Comparison of ENCODE assay signal across 22 cellular contexts in genomic region chr9:105392531-105392930, GRCh38. TPM values are rescaled to one million over a fixed set of nuclear protein-coding genes. Genes with fewer than 3 reads are reported as not detected.
DNase-seq lines count a peak whose midpoint lies in the region; ATAC-seq and TF ChIP-seq lines count a peak whose summit lies in the region.
"Had no signal": no experiment of that assay in that cellular context is flagged by ENCODE, and none has a peak within 500 bp of the region (broad histone marks: within the 10 kb centered on the region; RNA-seq: fewer than 3 reads in every experiment).

No MANE protein-coding gene starts in this region.

- no peak overlapping the region for H2AFZ ChIP-seq in H9 (ENCODE audit: low read length)

- H3K4me3 ChIP-seq in ovary: no peak overlapping the region
- H3K4me3 ChIP-seq: BLaER1, SJSA1 had no signal

- no peak overlapping the region for H2BK20ac ChIP-seq in H9 (ENCODE audit: low read depth, low read length, poor library complexity, severe bottlenecking)

- H3K4me3 Mint-ChIP-seq in H9 (no peak overlapping the region; a peak in 1 of 5 replicates), WTC11 (no peak overlapping the region)
- H3K4me3 Mint-ChIP-seq: CD4-positive, alpha-beta T cell had no signal

- no peaks in the 10 kb centered on the region for H3K27me3 Mint-ChIP-seq in H9 (ENCODE audit: low read depth)
- no peaks in the 10 kb centered on the region for H3K27me3 Mint-ChIP-seq in WTC11 (ENCODE audit: low read depth)

- no peak overlapping the region for H2BK120ac ChIP-seq in H9 (ENCODE audit: low read depth, low read length, poor library complexity, severe bottlenecking)

- WGBS in H9 (ENCODE audit: extremely low coverage, insufficient read length, low lambda C conversion rate): no CpG with 5 or more reads among the region's 1 CpG
- WGBS in ovary, 3 donors: 96 to 100% (median 100%) methylated on average over 1 of the region's 1 CpG

- no peak overlapping the region for H3K4me2 ChIP-seq in H9 (ENCODE audit: insufficient read depth, insufficient read length, low read length)
- H3K4me2 ChIP-seq: BLaER1, KMS-11 had no signal

- H3K27me3 ChIP-seq in H9 (ENCODE audit: insufficient read depth, low read length) (no peaks in the 10 kb centered on the region), ovary (no peaks in the 10 kb centered on the region)
- H3K27me3 ChIP-seq: BLaER1, SJSA1 had no signal

- intact Hi-C loops in ovary (cut with DNase I): no loop called here

- H3K4ac ChIP-seq in H9 (ENCODE audit: low read depth, low read length): no peak overlapping the region

- H4K91ac ChIP-seq in H9 (ENCODE audit: insufficient read length, low read depth, low read length): no peak overlapping the region

- H3K27ac Mint-ChIP-seq in H9 (peak overlapping the region in 2 of 3 experiments; percentile 52 to 75; a peak in 4 of 7 replicates), WTC11 (no peak overlapping the region)
- H3K27ac Mint-ChIP-seq: CD4-positive, alpha-beta T cell had no signal

- H3K4me1 ChIP-seq in H9 (ENCODE audit: insufficient read depth, low read length) (peaks cover 4% of the 10 kb centered on the region; the same call in 1 of the 2 replicates), ovary (ENCODE audit: insufficient read depth) (no peaks in the 10 kb centered on the region)
- H3K4me1 ChIP-seq: BLaER1, Caco-2, SJSA1 had no signal

- no peaks in the 10 kb centered on the region for H3K9me3 Mint-ChIP-seq in H9
- no peaks in the 10 kb centered on the region for H3K9me3 Mint-ChIP-seq in WTC11
- H3K9me3 Mint-ChIP-seq: CD4-positive, alpha-beta T cell had no signal

- H2BK5ac ChIP-seq in H9 (ENCODE audit: insufficient read length, low read length): no peak overlapping the region

- H4K8ac ChIP-seq in H9 (replicated peaks; ENCODE audit: insufficient read length, low read depth, low read length): no peak overlapping the region

- POLR2A ChIA-PET in WTC11 (lab: Charles Lee): interaction anchor here (0.7 to 1.1 kb wide), 2 partner anchors 147 to 148 kb away, joined by 3 read pairs; partner anchors contain the start of gene SLC44A1

- DNase-seq in DMS 273 (lab: John Stamatoyannopoulos, UW; ENCODE audit: unreplicated experiment) (peak; percentile 51), DMS 273 treated with DMSO at 0.1 percent for 48 hours (lab: John Stamatoyannopoulos, UW) (no peak), H9 (no peak), WTC11 (ENCODE audit: low spot score) (no peak), renal cortical epithelial cell (ENCODE audit: low read depth) (peak; percentile 52), ovary (no peak), amygdala (lab: John Stamatoyannopoulos, UW) (no peak)
- DNase-seq: ACHN; Caco-2; CD4-positive, alpha-beta T cell; GDM1; IMR-90; MV-4-11; NCI-H1417; NCI-H187; NCI-H69 had no signal

- H3K79me1 ChIP-seq in H9 (ENCODE audit: insufficient read depth, low read depth, low read length, poor library complexity, severe bottlenecking): no peaks in the 10 kb centered on the region

- H3K23me2 ChIP-seq in H9 (ENCODE audit: insufficient read length, low read depth, low read length, poor library complexity, severe bottlenecking): no peaks in the 10 kb centered on the region

- H2AK5ac ChIP-seq in H9 (ENCODE audit: insufficient read length, low read length): no peak overlapping the region

- H3K23ac ChIP-seq in H9 (ENCODE audit: insufficient read length, low read depth, low read length): no peak overlapping the region

- no peaks in the 10 kb centered on the region for H3K9me3 ChIP-seq in H9 (ENCODE audit: control insufficient read depth, low read depth, low read length)
- no peaks in the 10 kb centered on the region for H3K9me3 ChIP-seq in ovary
- H3K9me3 ChIP-seq: BLaER1, Caco-2, SJSA1 had no signal

- no peak overlapping the region for H4K5ac ChIP-seq in H9 (ENCODE audit: insufficient read length, low read depth, low read length)

- no peaks in the 10 kb centered on the region for H3K36me3 ChIP-seq in ovary
- H3K36me3 ChIP-seq: BLaER1, SJSA1 had no signal

- no peak overlapping the region for H2BK12ac ChIP-seq in H9 (ENCODE audit: insufficient read length, low read depth, low read length)

- TF ChIP-seq POLR2A in ovary (IDR thresholded peaks at IDR 0.05): no peak

- no peak overlapping the region for H3K27ac ChIP-seq in H9 (ENCODE audit: insufficient read length, low read depth, low read length)
- H3K27ac ChIP-seq in ovary: no peak overlapping the region
- H3K27ac ChIP-seq: 22Rv1, BLaER1, KMS-11, SJSA1 had no signal

- H3K36me3 Mint-ChIP-seq in H9 (ENCODE audit: insufficient read depth in 1 of 3, low read depth in 3 of 3): no peaks in the 10 kb centered on the region
- no peaks in the 10 kb centered on the region for H3K36me3 Mint-ChIP-seq in WTC11

- H2BK15ac ChIP-seq in H9 (ENCODE audit: low read depth, low read length): no peak overlapping the region

- no peak overlapping the region for H3K18ac ChIP-seq in H9 (ENCODE audit: insufficient read length, low read depth, low read length)

- H3K79me2 ChIP-seq in H9 (ENCODE audit: insufficient read depth, low read length): no peaks in the 10 kb centered on the region

- peak; percentile 33 for ATAC-seq in WTC11
- no peak for ATAC-seq in GM21423 (IDR thresholded peaks at IDR 0.05; ENCODE audit: unreplicated experiment)
- ATAC-seq: Right ventricle myocardium inferior had no signal

- no peaks in the 10 kb centered on the region for H4K20me1 ChIP-seq in H9 (ENCODE audit: control insufficient read depth, insufficient read depth, insufficient read length)
- H4K20me1 ChIP-seq: BLaER1 had no signal

- peaks cover 59 to 77% of the 10 kb centered on the region in 2 experiments for H3K4me1 Mint-ChIP-seq in H9
- peaks cover 72% of the 10 kb centered on the region for H3K4me1 Mint-ChIP-seq in WTC11

- H3K14ac ChIP-seq in H9 (ENCODE audit: insufficient read depth, low read length): no peak overlapping the region

- H3K9ac ChIP-seq in H9 (ENCODE audit: extremely low read depth, insufficient read length, low read length): no peak overlapping the region
- H3K9ac ChIP-seq: BLaER1, KMS-11 had no signal

- CTCF ChIA-PET in WTC11 (lab: Charles Lee): interaction anchor here (1.5 to 2.3 kb wide), 2 partner anchors 21 to 32 kb away, joined by 3 to 5 read pairs; no protein-coding TSS in a partner anchor

- no peak overlapping the region for H3T11ph ChIP-seq in H9 (ENCODE audit: low read length)

- TF ChIP-seq CTCF in H9 (conservative IDR thresholded peaks at IDR 0.05) (no peak), WTC11 (IDR thresholded peaks at IDR 0.05) (no peak), ovary (IDR thresholded peaks at IDR 0.05) (no peak)

- no peak overlapping the region for H3K56ac ChIP-seq in H9 (ENCODE audit: insufficient read length, low read depth, low read length)

- TF ChIP-seq EP300 in ovary (IDR thresholded peaks at IDR 0.05): no peak

TF ChIP-seq in WTC11, 78 proteins besides CTCF, POLR2A, EP300 and RAD21 (continues in another document):
- TF ChIP-seq GRHL2 (CRISPR knock-in tag; IDR thresholded peaks at IDR 0.05; ENCODE audit: insufficient replicate concordance, severe bottlenecking) (no peak), E2F4 (CRISPR knock-in tag; IDR thresholded peaks at IDR 0.05; ENCODE audit: borderline replicate concordance, low read depth) (no peak), SOX15 (CRISPR knock-in tag; IDR thresholded peaks at IDR 0.05) (no peak), RELA (CRISPR knock-in tag; IDR thresholded peaks at IDR 0.05; ENCODE audit: borderline replicate concordance) (no peak), JUN (CRISPR knock-in tag; IDR thresholded peaks at IDR 0.05) (no peak), ZNF263 (CRISPR knock-in tag; IDR thresholded peaks at IDR 0.05; ENCODE audit: low read depth) (no peak), ZNF416 (CRISPR knock-in tag; IDR thresholded peaks at IDR 0.05) (no peak), CREM (CRISPR knock-in tag; IDR thresholded peaks at IDR 0.05) (no peak)
- TF ChIP-seq, protein P1, sequence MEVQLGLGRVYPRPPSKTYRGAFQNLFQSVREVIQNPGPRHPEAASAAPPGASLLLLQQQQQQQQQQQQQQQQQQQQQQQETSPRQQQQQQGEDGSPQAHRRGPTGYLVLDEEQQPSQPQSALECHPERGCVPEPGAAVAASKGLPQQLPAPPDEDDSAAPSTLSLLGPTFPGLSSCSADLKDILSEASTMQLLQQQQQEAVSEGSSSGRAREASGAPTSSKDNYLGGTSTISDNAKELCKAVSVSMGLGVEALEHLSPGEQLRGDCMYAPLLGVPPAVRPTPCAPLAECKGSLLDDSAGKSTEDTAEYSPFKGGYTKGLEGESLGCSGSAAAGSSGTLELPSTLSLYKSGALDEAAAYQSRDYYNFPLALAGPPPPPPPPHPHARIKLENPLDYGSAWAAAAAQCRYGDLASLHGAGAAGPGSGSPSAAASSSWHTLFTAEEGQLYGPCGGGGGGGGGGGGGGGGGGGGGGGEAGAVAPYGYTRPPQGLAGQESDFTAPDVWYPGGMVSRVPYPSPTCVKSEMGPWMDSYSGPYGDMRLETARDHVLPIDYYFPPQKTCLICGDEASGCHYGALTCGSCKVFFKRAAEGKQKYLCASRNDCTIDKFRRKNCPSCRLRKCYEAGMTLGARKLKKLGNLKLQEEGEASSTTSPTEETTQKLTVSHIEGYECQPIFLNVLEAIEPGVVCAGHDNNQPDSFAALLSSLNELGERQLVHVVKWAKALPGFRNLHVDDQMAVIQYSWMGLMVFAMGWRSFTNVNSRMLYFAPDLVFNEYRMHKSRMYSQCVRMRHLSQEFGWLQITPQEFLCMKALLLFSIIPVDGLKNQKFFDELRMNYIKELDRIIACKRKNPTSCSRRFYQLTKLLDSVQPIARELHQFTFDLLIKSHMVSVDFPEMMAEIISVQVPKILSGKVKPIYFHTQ (CRISPR knock-in tag; IDR thresholded peaks at IDR 0.05): no peak

RNA-seq across cellular contexts. Expression of gene FSD1L, which starts 55.3 kb away (rescaled TPM):
- total RNA-seq in H9 (2021) (4.7 and 5.5 TPM in 2 replicates), WTC11 (2021) (4.5 to 5.3 TPM (median 4.6 TPM) in 3 replicates), renal cortical epithelial cell (9.4 and 12.1 TPM in 2 replicates), ovary (1 to 10 TPM; 2.6 to 7.6 (median 4.7) TPM)
- polyA plus RNA-seq in ovary: 1 to 10 TPM; 1.4 to 1.8 TPM

Comparison
In these comparisons a context has a peak if more than half of its experiments do, and no peak if none do; other contexts are left out.
1. DNase-seq: peak in DMS 273 (single experiment) and renal cortical epithelial cell (single experiment); none in DMS 273 treated with DMSO at 0.1 percent for 48 hours (single experiment), H9 (single experiment), WTC11 (single experiment), ovary (0 of 5) and amygdala (0 of 56).